1 cellular context compared by ENCODE assay signal in the genomic region with DNA sequence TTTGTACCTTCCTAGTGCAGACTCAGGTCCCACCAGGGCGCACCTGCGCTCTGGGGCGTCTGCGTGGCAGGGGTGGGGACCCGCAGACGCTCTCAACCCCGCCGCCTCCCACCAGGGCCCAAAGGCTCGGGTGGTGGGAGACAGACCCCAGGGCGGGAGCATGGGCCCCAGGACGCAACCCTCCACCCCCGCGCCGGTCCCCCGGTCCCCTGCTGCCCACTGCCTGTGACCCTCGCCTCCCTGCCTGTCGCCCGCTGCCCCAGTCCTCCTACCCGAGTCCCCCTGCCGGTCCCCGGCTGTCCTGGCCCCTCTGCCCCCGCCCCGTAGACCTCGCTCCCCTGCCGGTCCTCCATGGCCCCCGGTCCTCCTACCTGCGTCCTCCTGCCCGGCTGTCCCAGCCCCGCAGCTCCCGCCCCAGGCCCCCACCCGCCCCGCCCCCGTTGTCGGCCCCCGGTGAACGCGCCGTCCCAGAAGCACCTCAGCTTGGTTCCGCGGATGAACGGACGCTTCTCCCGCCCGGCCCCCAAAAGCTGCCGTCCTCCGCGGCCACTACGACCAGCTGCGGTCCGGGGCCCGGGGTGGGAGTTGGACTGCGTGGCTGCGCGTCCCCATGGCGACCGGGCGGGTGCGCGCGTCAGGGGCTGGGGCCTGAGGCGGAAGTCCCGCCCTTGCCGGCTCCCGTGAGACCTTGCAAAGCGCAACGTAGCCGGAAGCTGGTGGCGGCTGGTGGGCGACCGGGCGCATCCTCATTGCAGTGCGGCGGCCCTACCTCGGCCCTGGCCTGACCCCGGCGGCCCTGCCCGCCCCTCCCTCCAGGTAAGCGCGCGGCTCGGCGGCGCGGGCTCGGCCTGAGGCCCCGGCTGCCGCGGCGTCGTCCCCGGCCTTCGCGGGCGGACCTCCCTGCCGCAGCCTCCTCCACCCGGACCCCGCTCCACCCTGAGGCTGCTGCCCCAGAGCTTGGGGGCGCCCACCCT.
A peak's percentile ranks its signal among the peaks of the same experiment; 100 is the strongest.
TF ChIP-seq lines count a peak whose summit lies in the region.

Gene ARFGAP1, plus strand, starts transcription at position 709 of the 974 bp plus-strand sequence. CDS start 2,768 bp downstream, outside the sequence.

TF ChIP-seq in WTC11, 78 proteins besides CTCF, POLR2A, EP300 and RAD21 (continued from another document and continues in another):
- TF ChIP-seq ZBTB21 (CRISPR knock-in tag; IDR thresholded peaks at IDR 0.05; ENCODE audit: borderline replicate concordance) (no peak), ZNF317 (CRISPR knock-in tag; IDR thresholded peaks at IDR 0.05; ENCODE audit: borderline replicate concordance, low read depth) (no peak), ZNF138 (CRISPR knock-in tag; conservative IDR thresholded peaks at IDR 0.05) (no peak), MYBL2 (CRISPR knock-in tag; IDR thresholded peaks at IDR 0.05) (0 out of 2 replicates have a peak, but pooled peaks have one; percentile 64), NFE2L1 (CRISPR knock-in tag; IDR thresholded peaks at IDR 0.05) (no peak), ZNF263 (CRISPR knock-in tag; IDR thresholded peaks at IDR 0.05; ENCODE audit: low read depth) (no peak), EMX1 (CRISPR knock-in tag; IDR thresholded peaks at IDR 0.05) (no peak), E2F1 (CRISPR knock-in tag; IDR thresholded peaks at IDR 0.05) (no peak), ZNF416 (CRISPR knock-in tag; IDR thresholded peaks at IDR 0.05) (no peak), MXD4 (CRISPR knock-in tag; IDR thresholded peaks at IDR 0.05; ENCODE audit: borderline replicate concordance) (no peak), NFATC4 (CRISPR knock-in tag; IDR thresholded peaks at IDR 0.05) (no peak), FOXP1 (CRISPR knock-in tag; IDR thresholded peaks at IDR 0.05; ENCODE audit: borderline replicate concordance) (peak; percentile 79), ELF4 (CRISPR knock-in tag; IDR thresholded peaks at IDR 0.05; ENCODE audit: low read depth) (no peak), KAT7 (CRISPR knock-in tag; IDR thresholded peaks at IDR 0.05; ENCODE audit: borderline replicate concordance) (0 out of 2 replicates have a peak, but pooled peaks have one; percentile 72), GRHL2 (CRISPR knock-in tag; IDR thresholded peaks at IDR 0.05; ENCODE audit: insufficient replicate concordance, severe bottlenecking) (no peak), TEAD1 (CRISPR knock-in tag; IDR thresholded peaks at IDR 0.05) (no peak), NR1H2 (CRISPR knock-in tag; IDR thresholded peaks at IDR 0.05) (no peak), ZNF219 (CRISPR knock-in tag; IDR thresholded peaks at IDR 0.05; ENCODE audit: borderline replicate concordance) (no peak), ZNF121 (CRISPR knock-in tag; IDR thresholded peaks at IDR 0.05) (no peak), ERG (CRISPR knock-in tag; IDR thresholded peaks at IDR 0.05) (no peak), TEAD4 (CRISPR knock-in tag; IDR thresholded peaks at IDR 0.05) (no peak), ZNF232 (CRISPR knock-in tag; IDR thresholded peaks at IDR 0.05) (no peak), CREM (CRISPR knock-in tag; IDR thresholded peaks at IDR 0.05) (peak; percentile 90; the same call in 1 of the 2 replicates), ESRRA (CRISPR knock-in tag; IDR thresholded peaks at IDR 0.05; ENCODE audit: borderline replicate concordance) (no peak), SP1 (CRISPR knock-in tag; conservative IDR thresholded peaks at IDR 0.05) (peak; percentile 81), RORB (CRISPR knock-in tag; IDR thresholded peaks at IDR 0.05) (no peak), JAZF1 (CRISPR knock-in tag; IDR thresholded peaks at IDR 0.05) (no peak)
- TF ChIP-seq, protein P1, sequence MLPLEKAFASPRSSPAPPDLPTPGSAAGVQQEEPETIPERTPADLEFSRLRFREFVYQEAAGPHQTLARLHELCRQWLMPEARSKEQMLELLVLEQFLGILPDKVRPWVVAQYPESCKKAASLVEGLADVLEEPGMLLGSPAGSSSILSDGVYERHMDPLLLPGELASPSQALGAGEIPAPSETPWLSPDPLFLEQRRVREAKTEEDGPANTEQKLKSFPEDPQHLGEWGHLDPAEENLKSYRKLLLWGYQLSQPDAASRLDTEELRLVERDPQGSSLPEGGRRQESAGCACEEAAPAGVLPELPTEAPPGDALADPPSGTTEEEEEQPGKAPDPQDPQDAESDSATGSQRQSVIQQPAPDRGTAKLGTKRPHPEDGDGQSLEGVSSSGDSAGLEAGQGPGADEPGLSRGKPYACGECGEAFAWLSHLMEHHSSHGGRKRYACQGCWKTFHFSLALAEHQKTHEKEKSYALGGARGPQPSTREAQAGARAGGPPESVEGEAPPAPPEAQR (CRISPR knock-in tag; IDR thresholded peaks at IDR 0.05), result no peak
- TF ChIP-seq, protein P2, sequence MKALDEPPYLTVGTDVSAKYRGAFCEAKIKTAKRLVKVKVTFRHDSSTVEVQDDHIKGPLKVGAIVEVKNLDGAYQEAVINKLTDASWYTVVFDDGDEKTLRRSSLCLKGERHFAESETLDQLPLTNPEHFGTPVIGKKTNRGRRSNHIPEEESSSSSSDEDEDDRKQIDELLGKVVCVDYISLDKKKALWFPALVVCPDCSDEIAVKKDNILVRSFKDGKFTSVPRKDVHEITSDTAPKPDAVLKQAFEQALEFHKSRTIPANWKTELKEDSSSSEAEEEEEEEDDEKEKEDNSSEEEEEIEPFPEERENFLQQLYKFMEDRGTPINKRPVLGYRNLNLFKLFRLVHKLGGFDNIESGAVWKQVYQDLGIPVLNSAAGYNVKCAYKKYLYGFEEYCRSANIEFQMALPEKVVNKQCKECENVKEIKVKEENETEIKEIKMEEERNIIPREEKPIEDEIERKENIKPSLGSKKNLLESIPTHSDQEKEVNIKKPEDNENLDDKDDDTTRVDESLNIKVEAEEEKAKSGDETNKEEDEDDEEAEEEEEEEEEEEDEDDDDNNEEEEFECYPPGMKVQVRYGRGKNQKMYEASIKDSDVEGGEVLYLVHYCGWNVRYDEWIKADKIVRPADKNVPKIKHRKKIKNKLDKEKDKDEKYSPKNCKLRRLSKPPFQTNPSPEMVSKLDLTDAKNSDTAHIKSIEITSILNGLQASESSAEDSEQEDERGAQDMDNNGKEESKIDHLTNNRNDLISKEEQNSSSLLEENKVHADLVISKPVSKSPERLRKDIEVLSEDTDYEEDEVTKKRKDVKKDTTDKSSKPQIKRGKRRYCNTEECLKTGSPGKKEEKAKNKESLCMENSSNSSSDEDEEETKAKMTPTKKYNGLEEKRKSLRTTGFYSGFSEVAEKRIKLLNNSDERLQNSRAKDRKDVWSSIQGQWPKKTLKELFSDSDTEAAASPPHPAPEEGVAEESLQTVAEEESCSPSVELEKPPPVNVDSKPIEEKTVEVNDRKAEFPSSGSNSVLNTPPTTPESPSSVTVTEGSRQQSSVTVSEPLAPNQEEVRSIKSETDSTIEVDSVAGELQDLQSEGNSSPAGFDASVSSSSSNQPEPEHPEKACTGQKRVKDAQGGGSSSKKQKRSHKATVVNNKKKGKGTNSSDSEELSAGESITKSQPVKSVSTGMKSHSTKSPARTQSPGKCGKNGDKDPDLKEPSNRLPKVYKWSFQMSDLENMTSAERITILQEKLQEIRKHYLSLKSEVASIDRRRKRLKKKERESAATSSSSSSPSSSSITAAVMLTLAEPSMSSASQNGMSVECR (CRISPR knock-in tag; IDR thresholded peaks at IDR 0.05; ENCODE audit: borderline replicate concordance), result no peak
- TF ChIP-seq, protein P3, sequence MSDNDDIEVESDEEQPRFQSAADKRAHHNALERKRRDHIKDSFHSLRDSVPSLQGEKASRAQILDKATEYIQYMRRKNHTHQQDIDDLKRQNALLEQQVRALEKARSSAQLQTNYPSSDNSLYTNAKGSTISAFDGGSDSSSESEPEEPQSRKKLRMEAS (CRISPR knock-in tag; IDR thresholded peaks at IDR 0.05), result no peak
- TF ChIP-seq, protein P4, sequence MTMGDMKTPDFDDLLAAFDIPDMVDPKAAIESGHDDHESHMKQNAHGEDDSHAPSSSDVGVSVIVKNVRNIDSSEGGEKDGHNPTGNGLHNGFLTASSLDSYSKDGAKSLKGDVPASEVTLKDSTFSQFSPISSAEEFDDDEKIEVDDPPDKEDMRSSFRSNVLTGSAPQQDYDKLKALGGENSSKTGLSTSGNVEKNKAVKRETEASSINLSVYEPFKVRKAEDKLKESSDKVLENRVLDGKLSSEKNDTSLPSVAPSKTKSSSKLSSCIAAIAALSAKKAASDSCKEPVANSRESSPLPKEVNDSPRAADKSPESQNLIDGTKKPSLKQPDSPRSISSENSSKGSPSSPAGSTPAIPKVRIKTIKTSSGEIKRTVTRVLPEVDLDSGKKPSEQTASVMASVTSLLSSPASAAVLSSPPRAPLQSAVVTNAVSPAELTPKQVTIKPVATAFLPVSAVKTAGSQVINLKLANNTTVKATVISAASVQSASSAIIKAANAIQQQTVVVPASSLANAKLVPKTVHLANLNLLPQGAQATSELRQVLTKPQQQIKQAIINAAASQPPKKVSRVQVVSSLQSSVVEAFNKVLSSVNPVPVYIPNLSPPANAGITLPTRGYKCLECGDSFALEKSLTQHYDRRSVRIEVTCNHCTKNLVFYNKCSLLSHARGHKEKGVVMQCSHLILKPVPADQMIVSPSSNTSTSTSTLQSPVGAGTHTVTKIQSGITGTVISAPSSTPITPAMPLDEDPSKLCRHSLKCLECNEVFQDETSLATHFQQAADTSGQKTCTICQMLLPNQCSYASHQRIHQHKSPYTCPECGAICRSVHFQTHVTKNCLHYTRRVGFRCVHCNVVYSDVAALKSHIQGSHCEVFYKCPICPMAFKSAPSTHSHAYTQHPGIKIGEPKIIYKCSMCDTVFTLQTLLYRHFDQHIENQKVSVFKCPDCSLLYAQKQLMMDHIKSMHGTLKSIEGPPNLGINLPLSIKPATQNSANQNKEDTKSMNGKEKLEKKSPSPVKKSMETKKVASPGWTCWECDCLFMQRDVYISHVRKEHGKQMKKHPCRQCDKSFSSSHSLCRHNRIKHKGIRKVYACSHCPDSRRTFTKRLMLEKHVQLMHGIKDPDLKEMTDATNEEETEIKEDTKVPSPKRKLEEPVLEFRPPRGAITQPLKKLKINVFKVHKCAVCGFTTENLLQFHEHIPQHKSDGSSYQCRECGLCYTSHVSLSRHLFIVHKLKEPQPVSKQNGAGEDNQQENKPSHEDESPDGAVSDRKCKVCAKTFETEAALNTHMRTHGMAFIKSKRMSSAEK (CRISPR knock-in tag; IDR thresholded peaks at IDR 0.05; ENCODE audit: borderline replicate concordance), result no peak
- TF ChIP-seq, protein P5, sequence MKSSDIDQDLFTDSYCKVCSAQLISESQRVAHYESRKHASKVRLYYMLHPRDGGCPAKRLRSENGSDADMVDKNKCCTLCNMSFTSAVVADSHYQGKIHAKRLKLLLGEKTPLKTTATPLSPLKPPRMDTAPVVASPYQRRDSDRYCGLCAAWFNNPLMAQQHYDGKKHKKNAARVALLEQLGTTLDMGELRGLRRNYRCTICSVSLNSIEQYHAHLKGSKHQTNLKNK (CRISPR knock-in tag; IDR thresholded peaks at IDR 0.05), result no peak
- TF ChIP-seq, protein P6, sequence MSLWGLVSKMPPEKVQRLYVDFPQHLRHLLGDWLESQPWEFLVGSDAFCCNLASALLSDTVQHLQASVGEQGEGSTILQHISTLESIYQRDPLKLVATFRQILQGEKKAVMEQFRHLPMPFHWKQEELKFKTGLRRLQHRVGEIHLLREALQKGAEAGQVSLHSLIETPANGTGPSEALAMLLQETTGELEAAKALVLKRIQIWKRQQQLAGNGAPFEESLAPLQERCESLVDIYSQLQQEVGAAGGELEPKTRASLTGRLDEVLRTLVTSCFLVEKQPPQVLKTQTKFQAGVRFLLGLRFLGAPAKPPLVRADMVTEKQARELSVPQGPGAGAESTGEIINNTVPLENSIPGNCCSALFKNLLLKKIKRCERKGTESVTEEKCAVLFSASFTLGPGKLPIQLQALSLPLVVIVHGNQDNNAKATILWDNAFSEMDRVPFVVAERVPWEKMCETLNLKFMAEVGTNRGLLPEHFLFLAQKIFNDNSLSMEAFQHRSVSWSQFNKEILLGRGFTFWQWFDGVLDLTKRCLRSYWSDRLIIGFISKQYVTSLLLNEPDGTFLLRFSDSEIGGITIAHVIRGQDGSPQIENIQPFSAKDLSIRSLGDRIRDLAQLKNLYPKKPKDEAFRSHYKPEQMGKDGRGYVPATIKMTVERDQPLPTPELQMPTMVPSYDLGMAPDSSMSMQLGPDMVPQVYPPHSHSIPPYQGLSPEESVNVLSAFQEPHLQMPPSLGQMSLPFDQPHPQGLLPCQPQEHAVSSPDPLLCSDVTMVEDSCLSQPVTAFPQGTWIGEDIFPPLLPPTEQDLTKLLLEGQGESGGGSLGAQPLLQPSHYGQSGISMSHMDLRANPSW (CRISPR knock-in tag; conservative IDR thresholded peaks at IDR 0.05; ENCODE audit: low read depth), result no peak
- TF ChIP-seq, protein P7, sequence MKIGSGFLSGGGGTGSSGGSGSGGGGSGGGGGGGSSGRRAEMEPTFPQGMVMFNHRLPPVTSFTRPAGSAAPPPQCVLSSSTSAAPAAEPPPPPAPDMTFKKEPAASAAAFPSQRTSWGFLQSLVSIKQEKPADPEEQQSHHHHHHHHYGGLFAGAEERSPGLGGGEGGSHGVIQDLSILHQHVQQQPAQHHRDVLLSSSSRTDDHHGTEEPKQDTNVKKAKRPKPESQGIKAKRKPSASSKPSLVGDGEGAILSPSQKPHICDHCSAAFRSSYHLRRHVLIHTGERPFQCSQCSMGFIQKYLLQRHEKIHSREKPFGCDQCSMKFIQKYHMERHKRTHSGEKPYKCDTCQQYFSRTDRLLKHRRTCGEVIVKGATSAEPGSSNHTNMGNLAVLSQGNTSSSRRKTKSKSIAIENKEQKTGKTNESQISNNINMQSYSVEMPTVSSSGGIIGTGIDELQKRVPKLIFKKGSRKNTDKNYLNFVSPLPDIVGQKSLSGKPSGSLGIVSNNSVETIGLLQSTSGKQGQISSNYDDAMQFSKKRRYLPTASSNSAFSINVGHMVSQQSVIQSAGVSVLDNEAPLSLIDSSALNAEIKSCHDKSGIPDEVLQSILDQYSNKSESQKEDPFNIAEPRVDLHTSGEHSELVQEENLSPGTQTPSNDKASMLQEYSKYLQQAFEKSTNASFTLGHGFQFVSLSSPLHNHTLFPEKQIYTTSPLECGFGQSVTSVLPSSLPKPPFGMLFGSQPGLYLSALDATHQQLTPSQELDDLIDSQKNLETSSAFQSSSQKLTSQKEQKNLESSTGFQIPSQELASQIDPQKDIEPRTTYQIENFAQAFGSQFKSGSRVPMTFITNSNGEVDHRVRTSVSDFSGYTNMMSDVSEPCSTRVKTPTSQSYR (CRISPR knock-in tag; IDR thresholded peaks at IDR 0.05), result no peak
